ENCODE assay signal across 26 cellular contexts in the genomic region with DNA sequence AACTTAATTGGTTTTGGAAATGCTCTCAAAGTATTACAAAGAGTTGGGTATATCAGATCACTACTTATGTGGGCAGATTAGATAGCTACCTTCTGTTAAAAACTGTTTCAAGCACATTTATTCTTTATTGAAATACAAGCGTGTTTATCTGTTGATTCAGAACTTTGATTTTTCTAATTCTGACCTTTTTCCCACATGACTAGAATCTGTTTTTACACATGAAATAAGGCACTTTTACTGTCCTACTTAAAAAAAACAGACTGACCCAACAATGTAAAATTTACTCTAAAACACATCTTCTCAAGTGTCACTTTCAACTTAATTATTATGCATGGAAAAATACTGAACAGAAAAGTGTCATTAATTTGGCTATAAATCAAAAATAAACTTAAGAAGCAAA. TPM values are rescaled to one million over a fixed set of nuclear protein-coding genes. Genes with fewer than 3 reads are reported as not detected.
DNase-seq lines count a peak whose midpoint lies in the region; ATAC-seq, FAIRE-seq and TF ChIP-seq lines count a peak whose summit lies in the region.
"Had no signal": no experiment of that assay in that cellular context is flagged by ENCODE, and none has a peak within 500 bp of the region (broad histone marks: within the 10 kb centered on the region; RNA-seq: fewer than 3 reads in every experiment).

No MANE protein-coding gene starts in this region.

- H3K4me1 Mint-ChIP-seq in nephron progenitor cell, result peaks cover 79% of the 10 kb centered on the region

- no peak overlapping the region for H3K4me3 ChIP-seq in HEK293 (ENCODE audit: low read depth, low read length)
- no peak overlapping the region; the same call in 1 of the 2 replicates for H3K4me3 ChIP-seq in OCI-LY3 (ENCODE audit: low read length)
- H3K4me3 ChIP-seq in GM12878, result no peak overlapping the region; the same call in 1 of the 2 replicates
- H3K4me3 ChIP-seq: BLaER1, HAP-1, K562 had no signal

- no peak for TF ChIP-seq EP300 in GM12878 (IDR thresholded peaks at IDR 0.05; ENCODE audit: borderline replicate concordance in 1 of 2, control insufficient read depth in 1 of 2, low read depth in 2 of 2, low read length in 2 of 2)

- POLR2A ChIA-PET in HEK293 (lab: Yijun Ruan, JAX), result interaction anchor here (0.9 to 1.1 kb wide), 2 partner anchors 9 to 89 kb away, joined by 3 to 6 read pairs; no protein-coding TSS in a partner anchor
- POLR2A ChIA-PET in GM12878 (lab: Charles Lee), result interaction anchor here (1.3 kb wide), 2 partner anchors 41 to 376 kb away, joined by 3 read pairs; no protein-coding TSS in a partner anchor

- DNase-seq in GM12878 (ENCODE audit: low read depth, low spot score) (no peak), nephron progenitor cell (no peak), COR-L47 (lab: John Stamatoyannopoulos, UW) (no peak), NOMO-1 treated with DMSO at 0.1 percent for 48 hours (lab: John Stamatoyannopoulos, UW; ENCODE audit: unreplicated experiment) (no peak)
- DNase-seq: CD4-positive, alpha-beta T cell; EL; GDM1; NCI-H1105; NCI-H1436 treated with DMSO at 0.1 percent for 48 hours; NCI-H187 treated with DMSO at 0.1 percent for 48 hours; NCI-H524 treated with DMSO at 0.1 percent for 48 hours; NCI-H774; NK-92 treated with Interleukin-12 subunit alpha and Interleukin-12 subunit beta, amount 100 ng/mL, for 24 hours; SIG-M5 had no signal

- WGBS in GM12878 (ENCODE audit: insufficient coverage, insufficient replicate concordance, low lambda C conversion rate, missing lambda C conversion rate), result 94% methylated on average over 1 of the region's 1 CpG

- H3K4me2 ChIP-seq in OCI-LY3 (ENCODE audit: low read length) (peak overlapping the region; percentile 73), GM12878 (ENCODE audit: control insufficient read depth, insufficient read depth) (no peak overlapping the region)
- H3K4me2 ChIP-seq: BLaER1 had no signal

- RAD21 ChIA-PET in GM12878 (lab: Charles Lee; ENCODE audit: unreplicated experiment), result interaction anchor here (0.8 to 5.8 kb wide), 8 partner anchors 54 to 377 kb away, joined by 3 to 86 read pairs (median 8); partner anchors contain the start of genes SCAI and WDR38

- H3K79me2 ChIP-seq in OCI-LY3 (ENCODE audit: low read length) (peaks cover 91% of the 10 kb centered on the region), GM12878 (ENCODE audit: control insufficient read depth, insufficient read depth, low read length) (peaks cover 66% of the 10 kb centered on the region)

- ATAC-seq in GM12878, result no peak
- ATAC-seq in GM18870 (IDR thresholded peaks at IDR 0.05; ENCODE audit: unreplicated experiment), result no peak
- ATAC-seq in GM21528 (IDR thresholded peaks at IDR 0.05; ENCODE audit: low FRiP score, unreplicated experiment), result no peak
- ATAC-seq: K562 had no signal

- H3K27ac ChIP-seq in HEK293 (ENCODE audit: extremely low read depth, low read depth, low read length) (no peak overlapping the region), OCI-LY3 (ENCODE audit: low read length) (no peak overlapping the region), GM12878 (ENCODE audit: control insufficient read depth, insufficient read depth) (no peak overlapping the region)
- H3K27ac ChIP-seq: BLaER1, HL-60, SK-N-MC had no signal

- SMC1A ChIA-PET in GM12878 (lab: Charles Lee; ENCODE audit: uncharacterized antibody, unreplicated experiment), result interaction anchor here (0.9 to 7.7 kb wide), 19 partner anchors 14 to 214 kb away, joined by 3 to 105 read pairs (median 7); no protein-coding TSS in a partner anchor

- H3K4me1 ChIP-seq in HEK293 (ENCODE audit: control insufficient read depth, insufficient read depth, low read length) (peaks cover 26% of the 10 kb centered on the region), OCI-LY3 (ENCODE audit: low read length) (peaks cover 50% of the 10 kb centered on the region), GM12878 (ENCODE audit: control insufficient read depth, insufficient read depth, low read length) (peaks cover 9% of the 10 kb centered on the region)

- H3K9me3 Mint-ChIP-seq in nephron progenitor cell, result peaks cover 9% of the 10 kb centered on the region
- H3K9me3 Mint-ChIP-seq: CD4-positive, alpha-beta T cell; T-helper 1 cell treated with Interleukin-12 subunit alpha and Interleukin-12 subunit beta and Interleukin-4 antibody, amounts not matched to agents 30 μg/mL and 1 μg/mL, for 36 hours had no signal

- FAIRE-seq in GM12878 (lab: Jason Lieb, UNC), result peak; percentile 76
- FAIRE-seq: A204.1, GM19239, K562 had no signal

- H3K4me3 Mint-ChIP-seq in nephron progenitor cell, result peak overlapping the region; percentile 91
- H3K4me3 Mint-ChIP-seq: CD4-positive, alpha-beta T cell; T-helper 1 cell treated with Interleukin-12 subunit alpha and Interleukin-12 subunit beta and Interleukin-4 antibody, amounts not matched to agents 30 μg/mL and 1 μg/mL, for 36 hours had no signal

- H2AFZ ChIP-seq in OCI-LY3 (ENCODE audit: low read depth, low read length), result no peak overlapping the region
- no peak overlapping the region for H2AFZ ChIP-seq in GM12878 (ENCODE audit: control insufficient read depth, low read depth, low read length)

- in situ Hi-C loops in GM12878 (cut with MboI), result no loop called here

- no peak for TF ChIP-seq CTCF in HEK293 (tag by site-specific recombination; IDR thresholded peaks at IDR 0.05)
- TF ChIP-seq CTCF in OCI-LY3 (IDR thresholded peaks at IDR 0.05; ENCODE audit: low read depth, low read length), result no peak
- no peak for TF ChIP-seq CTCF in GM12878 (IDR thresholded peaks at IDR 0.05 in 2 of 3, conservative IDR thresholded peaks at IDR 0.05 in 1 of 3; ENCODE audit: control insufficient read depth in 2 of 3, extremely low read depth in 1 of 3, insufficient read depth in 1 of 3, low read depth in 3 of 3, low read length in 3 of 3)
- TF ChIP-seq CTCF in nephron progenitor cell (IDR thresholded peaks at IDR 0.05), result no peak

- H3K27ac Mint-ChIP-seq in nephron progenitor cell, result no peak overlapping the region
- H3K27ac Mint-ChIP-seq: CD4-positive, alpha-beta T cell; T-helper 1 cell treated with Interleukin-12 subunit alpha and Interleukin-12 subunit beta and Interleukin-4 antibody, amounts not matched to agents 30 μg/mL and 1 μg/mL, for 36 hours had no signal

- CTCF ChIA-PET in HEK293 (lab: Yijun Ruan, JAX) (interaction anchor here (0.9 to 4.3 kb wide), 15 partner anchors 9 to 378 kb away, joined by 3 to 46 read pairs (median 7); partner anchors contain the start of genes OLFML2A, SCAI and WDR38), GM12878 (lab: Yijun Ruan, JAX) (interaction anchor here (0.5 to 13.9 kb wide), 21 partner anchors 8 to 504 kb away, joined by 3 to 201 read pairs (median 5); partner anchors contain the start of gene WDR38)

- no peak for TF ChIP-seq RAD21 in GM12878 (IDR thresholded peaks at IDR 0.05; ENCODE audit: insufficient read depth, low read depth, low read length)

- BruUV-seq in GM12878 (replicated peaks; lab: Mats Ljungman, UMichigan), result no TSS peak

- intact Hi-C loops in GM12878 (cut with micrococcal nuclease; ENCODE audit: unreplicated experiment), result loop anchor here (5.0 kb wide), 1 partner anchor 349 kb away; the partner anchor contains the start of gene PSMB7

- peaks cover 12% of the 10 kb centered on the region for H3K36me3 Mint-ChIP-seq in nephron progenitor cell (ENCODE audit: low read depth)

- TF ChIP-seq POLR2A in GM12878 (IDR thresholded peaks at IDR 0.05; ENCODE audit: low read depth, low read length), result no peak

- H3K36me3 ChIP-seq in HEK293 (ENCODE audit: control insufficient read depth in 2 of 2, insufficient read depth in 1 of 2, low read length in 2 of 2) (no peaks in the 10 kb centered on the region), OCI-LY3 (replicated peaks; ENCODE audit: low read depth, low read length) (no peaks in the 10 kb centered on the region), GM12878 (ENCODE audit: control insufficient read depth in 2 of 2, insufficient read depth in 2 of 2, low read length in 1 of 2) (no peaks in the 10 kb centered on the region)
- H3K36me3 ChIP-seq: BLaER1, HAP-1 had no signal

- peaks cover 77% of the 10 kb centered on the region for H4K20me1 ChIP-seq in OCI-LY3 (ENCODE audit: insufficient read depth, low read length)
- H4K20me1 ChIP-seq in GM12878 (ENCODE audit: control insufficient read depth, insufficient read depth), result no peaks in the 10 kb centered on the region

- no peaks in the 10 kb centered on the region for H3K27me3 ChIP-seq in OCI-LY3 (ENCODE audit: low read depth, low read length)
- no peaks in the 10 kb centered on the region for H3K27me3 ChIP-seq in GM12878 (replicated peaks in 1 of 2; ENCODE audit: control insufficient read depth in 2 of 2, insufficient read depth in 2 of 2, low read length in 1 of 2)

- H3K9ac ChIP-seq in OCI-LY3 (ENCODE audit: low read length) (no peak overlapping the region), GM12878 (ENCODE audit: control insufficient read depth, insufficient read depth, low read length) (no peak overlapping the region)
- H3K9ac ChIP-seq: BLaER1 had no signal

- H3K27me3 Mint-ChIP-seq in nephron progenitor cell (ENCODE audit: low read depth, poor library complexity), result no peaks in the 10 kb centered on the region

- H3K9me3 ChIP-seq in HEK293 (ENCODE audit: control insufficient read depth, insufficient read depth, low read depth, low read length), result no peaks in the 10 kb centered on the region
- H3K9me3 ChIP-seq in OCI-LY3 (ENCODE audit: insufficient read depth, low read length), result no peaks in the 10 kb centered on the region
- no peaks in the 10 kb centered on the region for H3K9me3 ChIP-seq in GM12878 (replicated peaks; ENCODE audit: control insufficient read depth, insufficient read depth, low read length)
- H3K9me3 ChIP-seq: BLaER1, HAP-1 had no signal

RNA-seq across cellular contexts. Expression of gene NR6A1, which starts 4.8 kb away (rescaled TPM):
- 25.7 and 29.8 TPM in 2 replicates for total RNA-seq in GM12878 (2013; cell fraction: nucleolus; rRNA removed)
- 5.9 and 6.1 TPM in 2 replicates for total RNA-seq in GM12878 (2014; rRNA removed)
- total RNA-seq in GM12878 (2014; rRNA removed; fragmentation: Illumina TruSeq; extraction: Trizol), result 5.0 and 5.4 TPM in 2 replicates
- total RNA-seq in GM12878 (2021), result 8.7 and 9.2 TPM in 2 replicates
- 2.9 TPM for polyA plus RNA-seq in GM12878 (2011; ENCODE audit: low read depth)
- polyA plus RNA-seq in GM12878 (2011; rRNA removed), result 5.8 and 8.0 TPM in 2 replicates
- 6.2 and 6.4 TPM in 2 replicates for polyA plus RNA-seq in GM12878 (2011; cell fraction: cytosol; rRNA removed)
- polyA plus RNA-seq in GM12878 (2011; cell fraction: nucleus; rRNA removed), result 7.7 and 8.9 TPM in 2 replicates
- 2.9 and 3.3 TPM in 2 replicates for polyA plus RNA-seq in GM12878 (2012)
- polyA plus RNA-seq in GM12878 (2014; fragmentation: Illumina TruSeq; extraction: Trizol), result 5.1 and 5.7 TPM in 2 replicates
- 1 to 10 TPM; 1.2 to 2.5 TPM for polyA plus RNA-seq in GM12878 (2014; fragmentation: Nextera tagmentation; extraction: Ambion mirVana)
- 3.9 and 4.1 TPM in 2 replicates for polyA plus RNA-seq in GM12878 (2014; rRNA removed)
- polyA plus RNA-seq in GM12878 (2016; fragmentation: Nextera tagmentation; extraction: Ambion mirVana), result 1 to 10 TPM; 2.6 to 2.9 TPM
- polyA minus RNA-seq in GM12878 (2011; rRNA and poly(A)+ RNA removed), result 18.5 and 20.6 TPM in 2 replicates
- polyA minus RNA-seq in GM12878 (2011; cell fraction: cytosol; rRNA and poly(A)+ RNA removed), result 5.3 and 5.6 TPM in 2 replicates
- polyA minus RNA-seq in GM12878 (2011; cell fraction: nucleus; rRNA and poly(A)+ RNA removed), result 5.2 and 10.0 TPM in 2 replicates
- total RNA-seq: CD4-positive, alpha-beta T cell had no signal

RNA-seq across cellular contexts. Expression of gene OLFML2A, which starts 10.6 kb away (rescaled TPM):
- total RNA-seq in GM12878 (2013; cell fraction: nucleolus; rRNA removed), result 0.34 and 0.56 TPM in 2 replicates
- total RNA-seq in GM12878 (2014; rRNA removed) (0.05 and 0.06 TPM in 2 replicates), GM12878 (2014; rRNA removed; fragmentation: Illumina TruSeq; extraction: Trizol) (0.09 and 0.14 TPM in 2 replicates), GM12878 (2021) (0.10 and 0.27 TPM in 2 replicates)
- polyA plus RNA-seq in GM12878 (2011; ENCODE audit: low read depth), result 0.05 TPM
- polyA plus RNA-seq in GM12878 (2011; rRNA removed) (not detected in 2 replicates), GM12878 (2014; fragmentation: Illumina TruSeq; extraction: Trizol) (0.06 and 0.10 TPM in 2 replicates), GM12878 (2014; fragmentation: Nextera tagmentation; extraction: Ambion mirVana) (under 1 TPM in 1 of 2 experiments, not detected in 1; 0.02 TPM), GM12878 (2014; rRNA removed) (0.13 and 0.16 TPM in 2 replicates), GM12878 (2016; fragmentation: Nextera tagmentation; extraction: Ambion mirVana) (not detected)
- polyA plus RNA-seq in GM12878 (2011; cell fraction: cytosol; rRNA removed), result 0.01 and 0.03 TPM in 2 replicates
- polyA plus RNA-seq in GM12878 (2011; cell fraction: nucleus; rRNA removed), result 0.03 and 0.04 TPM in 2 replicates
- 0.12 and 0.22 TPM in 2 replicates for polyA plus RNA-seq in GM12878 (2012)
- not detected in 2 replicates for polyA minus RNA-seq in GM12878 (2011; rRNA and poly(A)+ RNA removed)
- not detected in 2 replicates for polyA minus RNA-seq in GM12878 (2011; cell fraction: cytosol; rRNA and poly(A)+ RNA removed)
- not detected in 2 replicates for polyA minus RNA-seq in GM12878 (2011; cell fraction: nucleus; rRNA and poly(A)+ RNA removed)
- total RNA-seq: CD4-positive, alpha-beta T cell had no signal
- polyA plus RNA-seq: K562 had no signal
